In genomic region chr12:120855823-120856589, GRCh38 we compare ENCODE assay signal across 16 cellular contexts. TPM values are rescaled to one million over a fixed set of nuclear protein-coding genes. Genes with fewer than 3 reads are reported as not detected.
DNase-seq lines count a peak whose midpoint lies in the region; ATAC-seq and TF ChIP-seq lines count a peak whose summit lies in the region.
"Had no signal": no experiment of that assay in that cellular context is flagged by ENCODE, and none has a peak within 500 bp of the region (broad histone marks: within the 10 kb centered on the region; RNA-seq: fewer than 3 reads in every experiment).

No MANE protein-coding gene starts in this region.

- H3K9me2 ChIP-seq in Loucy (replicated peaks; ENCODE audit: low read depth, low read length), result no peaks in the 10 kb centered on the region

- H3K4me1 ChIP-seq in right atrium auricular region (peaks cover 0 to 45% of the 10 kb centered on the region in 2 donors), Loucy (ENCODE audit: insufficient read depth, low read length, poor library complexity, severe bottlenecking) (peaks cover 29% of the 10 kb centered on the region), thymus (ENCODE audit: control insufficient read depth, insufficient read depth, low read length) (peaks cover 23% of the 10 kb centered on the region)

- H3K27me3 ChIP-seq in right atrium auricular region, result no peaks in the 10 kb centered on the region
- no peaks in the 10 kb centered on the region for H3K27me3 ChIP-seq in Loucy (ENCODE audit: insufficient read depth, low read length, poor library complexity, severe bottlenecking)
- H3K27me3 ChIP-seq in dorsolateral prefrontal cortex, result no peaks in the 10 kb centered on the region
- H3K27me3 ChIP-seq in thymus (ENCODE audit: control insufficient read depth, insufficient read depth), result no peaks in the 10 kb centered on the region
- H3K27me3 ChIP-seq: ovary had no signal

- H3K4me3 ChIP-seq in right atrium auricular region (no peak overlapping the region), Loucy (ENCODE audit: low read length, poor library complexity, severe bottlenecking) (no peak overlapping the region), dorsolateral prefrontal cortex (no peak overlapping the region), thymus (ENCODE audit: low read length) (no peak overlapping the region)
- H3K4me3 ChIP-seq: GM12878, ovary had no signal

- intact Hi-C loops in Right ventricle myocardium superior (cut with DNase I) (no loop called here), dorsolateral prefrontal cortex (cut with DNase I) (loop anchor here in 1 of 2 donors (5.0 kb wide), 1 partner anchor 89 kb away; no protein-coding TSS in a partner anchor)

- H3F3A ChIP-seq in Loucy (ENCODE audit: low read depth), result no peaks in the 10 kb centered on the region

- no peaks in the 10 kb centered on the region for H3K36me3 ChIP-seq in right atrium auricular region
- H3K36me3 ChIP-seq in Loucy (ENCODE audit: insufficient read depth, low read length), result no peaks in the 10 kb centered on the region
- H3K36me3 ChIP-seq in thymus (ENCODE audit: control insufficient read depth, insufficient read depth), result no peaks in the 10 kb centered on the region
- H3K36me3 ChIP-seq: ovary had no signal

- peaks cover 90% of the 10 kb centered on the region for H3K79me2 ChIP-seq in Loucy (ENCODE audit: insufficient read depth, low read length)

- peaks cover 0 to 10% of the 10 kb centered on the region in 2 donors for H3K9me3 ChIP-seq in right atrium auricular region
- H3K9me3 ChIP-seq in Loucy (ENCODE audit: insufficient read depth, low read depth, low read length), result no peaks in the 10 kb centered on the region; the same call in 1 of the 2 replicates
- H3K9me3 ChIP-seq in thymus (ENCODE audit: control insufficient read depth), result no peaks in the 10 kb centered on the region
- H3K9me3 ChIP-seq: ovary had no signal

- H3K27ac ChIP-seq in right atrium auricular region, result no peak overlapping the region
- peak overlapping the region in 37 of 59 donors; percentile 2 to 69 (median 40) for H3K27ac ChIP-seq in dorsolateral prefrontal cortex
- peak overlapping the region; percentile 31 for H3K27ac ChIP-seq in thymus (ENCODE audit: low read depth)
- H3K27ac ChIP-seq: ovary had no signal

- WGBS in thymus, result 61% methylated on average over 6 of the region's 6 CpGs

- peak overlapping the region; percentile 66 for H3K9ac ChIP-seq in Loucy (ENCODE audit: low read depth, low read length, poor library complexity, severe bottlenecking)

- ATAC-seq in Right ventricle myocardium superior (ENCODE audit: poor library complexity) (peak; percentile 48), HG03520 (IDR thresholded peaks at IDR 0.05; ENCODE audit: unreplicated experiment) (no peak)
- ATAC-seq: GM12878 had no signal

- H4K20me1 ChIP-seq in Loucy (ENCODE audit: insufficient read depth, low read length, poor library complexity, severe bottlenecking), result peaks cover 30% of the 10 kb centered on the region

- TF ChIP-seq CTCF in right atrium auricular region (IDR thresholded peaks at IDR 0.05), result no peak
- TF ChIP-seq CTCF in Loucy (conservative IDR thresholded peaks at IDR 0.05; ENCODE audit: low read length), result no peak
- peak in 2 of 56 donors; percentile 8 to 14 for TF ChIP-seq CTCF in dorsolateral prefrontal cortex (IDR thresholded peaks at IDR 0.05 in 54 of 56, conservative IDR thresholded peaks at IDR 0.05 in 2 of 56; ENCODE audit: low read depth in 1 of 56, partially characterized antibody in 56 of 56)

- no peak overlapping the region for H2AFZ ChIP-seq in Loucy (ENCODE audit: low read length)

- H3K4me2 ChIP-seq in Loucy (ENCODE audit: low read depth, low read length, poor library complexity, severe bottlenecking), result peak overlapping the region; percentile 66

- DNase-seq in Right ventricle myocardium superior (no peak), right atrium auricular region (ENCODE audit: low spot score) (no peak), dorsolateral prefrontal cortex (no peak), NCI-H510A (lab: John Stamatoyannopoulos, UW) (no peak), hippocampal formation (lab: John Stamatoyannopoulos, UW) (no peak)
- DNase-seq: activated CD4-positive, alpha-beta T cell treated with anti-CD3 and anti-CD28 coated beads, Interleukin-2, amount 50 U/mL, for 1 hour; amniotic stem cell; effector memory CD8-positive, alpha-beta T cell; HFFc6; Karpas-422; NCI-H1417; ovary had no signal

RNA-seq across cellular contexts. Expression of gene SPPL3, which starts 48.2 kb away (rescaled TPM):
- total RNA-seq in Right ventricle myocardium superior, result 28.3 TPM
- 10 to 100 TPM; 13.8 to 16.5 TPM for total RNA-seq in right atrium auricular region
- total RNA-seq in dorsolateral prefrontal cortex, result 100 to 1,000 TPM in 1 of 120 experiments, 10 to 100 TPM in 119; 50.6 to 111 (median 72.4) TPM
- polyA plus RNA-seq in thymus, result 22.4 TPM

Comparison
In these comparisons a context has a peak if more than half of its experiments do, and no peak if none do; other contexts are left out.
1. H3K27ac ChIP-seq: peak in dorsolateral prefrontal cortex (37 of 59) and thymus (single experiment); none in right atrium auricular region (0 of 2).